Comparison of ENCODE assay signal across 1 cellular context in genomic region chr1:47791879-47792608, GRCh38.
TF ChIP-seq lines count a peak whose summit lies in the region.

No MANE protein-coding gene starts in this region.

TF ChIP-seq in HepG2, 621 proteins besides CTCF, POLR2A, EP300 and RAD21 (continued from another document):
- TF ChIP-seq ZNF33A (CRISPR knock-in tag; IDR thresholded peaks at IDR 0.05; ENCODE audit: borderline replicate concordance) = no peak
